Comparison of ENCODE assay signal across 1 cellular context in genomic region chr1:8908388-8909151, GRCh38.
TF ChIP-seq lines count a peak whose summit lies in the region.

No MANE protein-coding gene starts in this region.

TF ChIP-seq in HepG2, 621 proteins besides CTCF, POLR2A, EP300 and RAD21 (continued from another document and continues in another):
- TF ChIP-seq ZBED4 (CRISPR knock-in tag; IDR thresholded peaks at IDR 0.05; ENCODE audit: borderline replicate concordance) (no peak), SAP130 (CRISPR knock-in tag; IDR thresholded peaks at IDR 0.05; ENCODE audit: low read depth) (peak; percentile 40), YY1 (IDR thresholded peaks at IDR 0.05; ENCODE audit: insufficient read depth, insufficient replicate concordance, low read depth, low read length) (no peak), ZNF407 (CRISPR knock-in tag; IDR thresholded peaks at IDR 0.05; ENCODE audit: not compliant biosample characterization) (no peak), ZNF562 (CRISPR knock-in tag; IDR thresholded peaks at IDR 0.05; ENCODE audit: borderline replicate concordance) (no peak), NFYB (CRISPR knock-in tag; IDR thresholded peaks at IDR 0.05) (no peak), NFAT5 (CRISPR knock-in tag; IDR thresholded peaks at IDR 0.05) (no peak), ZBTB43 (CRISPR knock-in tag; conservative IDR thresholded peaks at IDR 0.05) (no peak), RARG (CRISPR knock-in tag; IDR thresholded peaks at IDR 0.05; ENCODE audit: low read depth) (no peak), AKNA (CRISPR knock-in tag; IDR thresholded peaks at IDR 0.05; ENCODE audit: borderline replicate concordance) (no peak), BATF2 (CRISPR knock-in tag; IDR thresholded peaks at IDR 0.05) (no peak), U2AF1 (optimal IDR thresholded peaks at IDR 0.05; ENCODE audit: low read depth, low read length) (no peak), ZNF609 (CRISPR knock-in tag; IDR thresholded peaks at IDR 0.05; ENCODE audit: borderline replicate concordance) (no peak), PHB2 (IDR thresholded peaks at IDR 0.05; ENCODE audit: partially characterized antibody) (no peak), GABPA (IDR thresholded peaks at IDR 0.05; ENCODE audit: low read depth, low read length) (no peak), GABPA (CRISPR knock-in tag; IDR thresholded peaks at IDR 0.05; ENCODE audit: low read depth) (peak; percentile 65), SOX6 (IDR thresholded peaks at IDR 0.05) (no peak), SOX6 (CRISPR knock-in tag; IDR thresholded peaks at IDR 0.05) (peak; percentile 67)
